ENCODE assay signal across 13 cellular contexts in the genomic region with DNA sequence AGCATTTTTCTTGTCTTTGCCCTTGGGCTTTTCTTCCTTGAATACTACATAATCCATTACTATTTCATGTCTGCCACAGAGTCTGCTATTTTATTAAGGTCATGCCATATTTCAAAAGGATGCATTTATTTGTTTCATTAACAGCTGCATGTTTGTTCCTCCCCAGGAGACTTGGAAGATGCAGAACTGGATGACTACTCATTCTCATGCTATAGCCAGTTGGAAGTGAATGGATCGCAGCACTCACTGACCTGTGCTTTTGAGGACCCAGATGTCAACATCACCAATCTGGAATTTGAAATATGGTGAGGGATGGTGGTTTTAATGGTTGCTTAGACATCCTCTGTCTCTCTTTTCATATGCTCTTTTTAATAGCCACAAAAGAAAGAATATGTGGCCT. TPM values are rescaled to one million over a fixed set of nuclear protein-coding genes. Genes with fewer than 3 reads are reported as not detected.
DNase-seq lines count a peak whose midpoint lies in the region; ATAC-seq, FAIRE-seq and TF ChIP-seq lines count a peak whose summit lies in the region.
"Had no signal": no experiment of that assay in that cellular context is flagged by ENCODE, and none has a peak within 500 bp of the region (broad histone marks: within the 10 kb centered on the region; RNA-seq: fewer than 3 reads in every experiment).

No MANE protein-coding gene starts in this region.

- TF ChIP-seq CTCF in WTC11 (IDR thresholded peaks at IDR 0.05): no peak
- no peak for TF ChIP-seq CTCF in fibroblast of villous mesenchyme (IDR thresholded peaks at IDR 0.05; ENCODE audit: insufficient read depth, low read depth, low read length)
- TF ChIP-seq CTCF in A673 (conservative IDR thresholded peaks at IDR 0.05; ENCODE audit: low read depth, low read length): no peak

- H3K4me1 Mint-ChIP-seq in stimulated activated naive CD8-positive, alpha-beta T cell treated with anti-CD3 and anti-CD28 coated beads, Interleukin-15, Interleukin-2, amounts not matched to agents 100 ng/mL and 50 ng/mL, for 24 hours (ENCODE audit: low read depth): peaks cover 93% of the 10 kb centered on the region
- H3K4me1 Mint-ChIP-seq in WTC11: peaks cover 37% of the 10 kb centered on the region

- peak overlapping the region; percentile 84 for H3K27ac Mint-ChIP-seq in stimulated activated naive CD8-positive, alpha-beta T cell treated with anti-CD3 and anti-CD28 coated beads, Interleukin-15, Interleukin-2, amounts not matched to agents 100 ng/mL and 50 ng/mL, for 24 hours
- no peak overlapping the region for H3K27ac Mint-ChIP-seq in WTC11

- peaks cover 94% of the 10 kb centered on the region for H3K36me3 Mint-ChIP-seq in stimulated activated naive CD8-positive, alpha-beta T cell treated with anti-CD3 and anti-CD28 coated beads, Interleukin-15, Interleukin-2, amounts not matched to agents 100 ng/mL and 50 ng/mL, for 24 hours (ENCODE audit: low read depth)
- peaks cover 6% of the 10 kb centered on the region; the same call in 1 of the 2 replicates for H3K36me3 Mint-ChIP-seq in WTC11

- DNase-seq in stimulated activated naive CD8-positive, alpha-beta T cell treated with anti-CD3 and anti-CD28 coated beads, Interleukin-15, Interleukin-2, amounts not matched to agents 100 U/mL and 50 U/mL, for 24 hours: no peak
- DNase-seq in WTC11 (ENCODE audit: low spot score) (no peak), fibroblast of villous mesenchyme (ENCODE audit: low read depth) (peak; percentile 27), frontal cortex (ENCODE audit: low spot score in 2 of 2) (no peak), HuH-7.5 (ENCODE audit: low spot score) (no peak), A673 (ENCODE audit: low spot score) (no peak)
- DNase-seq: C1 segment of cervical spinal cord; GF-D8; posterior cingulate gyrus; stimulated activated CD8-positive, alpha-beta memory T cell treated with anti-CD3 and anti-CD28 coated beads, Interleukin-4, amount 100 ng/mL, for 48 hours had no signal

- no peaks in the 10 kb centered on the region for H3K36me3 ChIP-seq in A673 (ENCODE audit: insufficient read depth, low read length, poor library complexity, severe bottlenecking)

- no TSS peak for BruUV-seq in A673 (replicated peaks; lab: Mats Ljungman, UMichigan)

- no peak for FAIRE-seq in frontal cortex (lab: Jason Lieb, UNC)
- FAIRE-seq: bronchial epithelial cell had no signal

- no peak overlapping the region for H3K27ac ChIP-seq in A673 (ENCODE audit: low read depth, low read length, poor library complexity, severe bottlenecking)

- H3K4me3 Mint-ChIP-seq in stimulated activated naive CD8-positive, alpha-beta T cell treated with anti-CD3 and anti-CD28 coated beads, Interleukin-15, Interleukin-2, amounts not matched to agents 100 ng/mL and 50 ng/mL, for 24 hours: peak overlapping the region; percentile 88
- no peak overlapping the region for H3K4me3 Mint-ChIP-seq in WTC11

- intact Hi-C loops in A673 (cut with micrococcal nuclease; ENCODE audit: unreplicated experiment): no loop called here

- peaks cover 3% of the 10 kb centered on the region for H3K9me3 Mint-ChIP-seq in stimulated activated naive CD8-positive, alpha-beta T cell treated with anti-CD3 and anti-CD28 coated beads, Interleukin-15, Interleukin-2, amounts not matched to agents 100 ng/mL and 50 ng/mL, for 24 hours
- H3K9me3 Mint-ChIP-seq in WTC11: peaks cover 26% of the 10 kb centered on the region

- H3K4me1 ChIP-seq in A673 (ENCODE audit: insufficient read depth, low read length, poor library complexity, severe bottlenecking): peaks cover 43% of the 10 kb centered on the region

- no peaks in the 10 kb centered on the region for H3K27me3 Mint-ChIP-seq in stimulated activated naive CD8-positive, alpha-beta T cell treated with anti-CD3 and anti-CD28 coated beads, Interleukin-15, Interleukin-2, amounts not matched to agents 100 ng/mL and 50 ng/mL, for 24 hours
- peaks cover 3% of the 10 kb centered on the region; the same call in 1 of the 2 replicates for H3K27me3 Mint-ChIP-seq in WTC11 (ENCODE audit: low read depth)

- no peak overlapping the region for H3K4me3 ChIP-seq in fibroblast of villous mesenchyme (ENCODE audit: low read depth, low read length)
- H3K4me3 ChIP-seq in A673 (ENCODE audit: low read depth, low read length, poor library complexity, severe bottlenecking): no peak overlapping the region

- ATAC-seq in stimulated activated naive CD8-positive, alpha-beta T cell treated with anti-CD3 and anti-CD28 coated beads, Interleukin-15, Interleukin-2, amounts not matched to agents 100 U/mL and 50 U/mL, for 24 hours: no peak
- ATAC-seq in WTC11 (peak; percentile 53), HG02973 (IDR thresholded peaks at IDR 0.05; ENCODE audit: unreplicated experiment) (no peak)

- H3K27me3 ChIP-seq in A673 (replicated peaks; ENCODE audit: insufficient read depth, low read depth, low read length, poor library complexity): no peaks in the 10 kb centered on the region

- CTCF ChIA-PET in WTC11 (lab: Charles Lee) (no interaction called here), A673 (lab: Charles Lee) (no interaction called here)

- POLR2A ChIA-PET in WTC11 (lab: Charles Lee) (no interaction called here), A673 (lab: Charles Lee; ENCODE audit: low non-redundant PET) (no interaction called here)

- H3K9me3 ChIP-seq in A673 (ENCODE audit: low read depth, low read length, poor library complexity, severe bottlenecking): no peaks in the 10 kb centered on the region

TF ChIP-seq in WTC11, 78 proteins besides CTCF, POLR2A, EP300 and RAD21:
- TF ChIP-seq, protein P1, sequence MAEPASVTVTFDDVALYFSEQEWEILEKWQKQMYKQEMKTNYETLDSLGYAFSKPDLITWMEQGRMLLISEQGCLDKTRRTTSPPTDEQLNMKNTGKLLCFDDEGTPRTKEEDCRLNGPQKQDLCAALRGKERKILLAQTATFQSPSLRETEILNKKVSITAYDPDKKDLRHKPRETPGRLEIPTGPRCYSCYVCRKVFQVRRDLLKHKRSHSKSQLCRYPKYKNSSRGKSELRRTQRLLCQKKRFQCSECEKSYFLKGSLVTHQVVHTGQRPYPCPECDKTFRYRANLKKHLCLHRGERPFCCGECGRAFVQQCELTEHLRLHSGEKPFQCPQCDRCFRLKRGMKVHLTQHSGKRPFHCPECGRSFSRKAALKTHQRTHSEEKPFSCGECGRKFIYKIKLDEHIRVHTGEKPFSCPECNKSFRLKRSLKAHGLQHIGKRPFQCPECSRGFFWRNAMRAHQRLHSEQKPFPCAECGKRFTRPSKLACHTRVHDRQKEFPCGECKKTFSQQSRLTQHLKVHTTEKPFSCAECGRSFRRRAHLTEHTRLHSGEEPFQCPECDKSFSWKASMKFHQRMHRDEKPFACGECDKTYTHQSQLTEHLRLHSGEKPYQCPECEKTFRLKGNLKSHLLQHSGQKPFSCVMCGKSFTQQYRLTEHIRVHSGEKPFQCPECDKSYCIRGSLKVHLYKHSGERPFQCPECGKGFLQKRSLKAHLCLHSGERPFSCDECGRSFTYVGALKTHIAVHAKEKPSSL (CRISPR knock-in tag; conservative IDR thresholded peaks at IDR 0.05): no peak
- TF ChIP-seq ESRRA (CRISPR knock-in tag; IDR thresholded peaks at IDR 0.05; ENCODE audit: borderline replicate concordance) (no peak), TCF7 (CRISPR knock-in tag; IDR thresholded peaks at IDR 0.05; ENCODE audit: low read depth) (no peak), CREB1 (CRISPR knock-in tag; IDR thresholded peaks at IDR 0.05) (no peak), NFYB (CRISPR knock-in tag; conservative IDR thresholded peaks at IDR 0.05; ENCODE audit: low read depth) (no peak), FOXK1 (CRISPR knock-in tag; IDR thresholded peaks at IDR 0.05) (no peak)
- TF ChIP-seq, protein P2, sequence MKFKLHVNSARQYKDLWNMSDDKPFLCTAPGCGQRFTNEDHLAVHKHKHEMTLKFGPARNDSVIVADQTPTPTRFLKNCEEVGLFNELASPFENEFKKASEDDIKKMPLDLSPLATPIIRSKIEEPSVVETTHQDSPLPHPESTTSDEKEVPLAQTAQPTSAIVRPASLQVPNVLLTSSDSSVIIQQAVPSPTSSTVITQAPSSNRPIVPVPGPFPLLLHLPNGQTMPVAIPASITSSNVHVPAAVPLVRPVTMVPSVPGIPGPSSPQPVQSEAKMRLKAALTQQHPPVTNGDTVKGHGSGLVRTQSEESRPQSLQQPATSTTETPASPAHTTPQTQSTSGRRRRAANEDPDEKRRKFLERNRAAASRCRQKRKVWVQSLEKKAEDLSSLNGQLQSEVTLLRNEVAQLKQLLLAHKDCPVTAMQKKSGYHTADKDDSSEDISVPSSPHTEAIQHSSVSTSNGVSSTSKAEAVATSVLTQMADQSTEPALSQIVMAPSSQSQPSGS (CRISPR knock-in tag; IDR thresholded peaks at IDR 0.05; ENCODE audit: borderline replicate concordance, low read depth): no peak
- TF ChIP-seq, protein P3, sequence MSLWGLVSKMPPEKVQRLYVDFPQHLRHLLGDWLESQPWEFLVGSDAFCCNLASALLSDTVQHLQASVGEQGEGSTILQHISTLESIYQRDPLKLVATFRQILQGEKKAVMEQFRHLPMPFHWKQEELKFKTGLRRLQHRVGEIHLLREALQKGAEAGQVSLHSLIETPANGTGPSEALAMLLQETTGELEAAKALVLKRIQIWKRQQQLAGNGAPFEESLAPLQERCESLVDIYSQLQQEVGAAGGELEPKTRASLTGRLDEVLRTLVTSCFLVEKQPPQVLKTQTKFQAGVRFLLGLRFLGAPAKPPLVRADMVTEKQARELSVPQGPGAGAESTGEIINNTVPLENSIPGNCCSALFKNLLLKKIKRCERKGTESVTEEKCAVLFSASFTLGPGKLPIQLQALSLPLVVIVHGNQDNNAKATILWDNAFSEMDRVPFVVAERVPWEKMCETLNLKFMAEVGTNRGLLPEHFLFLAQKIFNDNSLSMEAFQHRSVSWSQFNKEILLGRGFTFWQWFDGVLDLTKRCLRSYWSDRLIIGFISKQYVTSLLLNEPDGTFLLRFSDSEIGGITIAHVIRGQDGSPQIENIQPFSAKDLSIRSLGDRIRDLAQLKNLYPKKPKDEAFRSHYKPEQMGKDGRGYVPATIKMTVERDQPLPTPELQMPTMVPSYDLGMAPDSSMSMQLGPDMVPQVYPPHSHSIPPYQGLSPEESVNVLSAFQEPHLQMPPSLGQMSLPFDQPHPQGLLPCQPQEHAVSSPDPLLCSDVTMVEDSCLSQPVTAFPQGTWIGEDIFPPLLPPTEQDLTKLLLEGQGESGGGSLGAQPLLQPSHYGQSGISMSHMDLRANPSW (CRISPR knock-in tag; conservative IDR thresholded peaks at IDR 0.05; ENCODE audit: low read depth): no peak

RNA-seq across cellular contexts. Expression of a gene that starts 4.0 kb away (rescaled TPM):
- total RNA-seq in WTC11 (2021) (0.57 to 1.1 TPM (median 0.62 TPM) in 3 replicates), fibroblast of villous mesenchyme (12.9 and 74.7 TPM in 2 replicates), frontal cortex (0.41 TPM), A673 (2021) (4.2 and 7.7 TPM in 2 replicates)
